ENCODE assay signal across 13 cellular contexts in genomic region chr2:26270363-26270762, GRCh38. TPM values are rescaled to one million over a fixed set of nuclear protein-coding genes. Genes with fewer than 3 reads are reported as not detected.
A peak's percentile ranks its signal among the peaks of the same experiment; 100 is the strongest.
DNase-seq lines count a peak whose midpoint lies in the region; ATAC-seq and TF ChIP-seq lines count a peak whose summit lies in the region.
"Had no signal": no experiment of that assay in that cellular context is flagged by ENCODE, and none has a peak within 500 bp of the region (broad histone marks: within the 10 kb centered on the region; RNA-seq: fewer than 3 reads in every experiment).

No MANE protein-coding gene starts in this region.

- peak overlapping the region; percentile 69 for H3K4me2 ChIP-seq in OCI-LY3 (ENCODE audit: low read length)

- H3K9me3 ChIP-seq in OCI-LY3 (ENCODE audit: insufficient read depth, low read length), result no peaks in the 10 kb centered on the region
- H3K9me3 ChIP-seq: adrenal gland, ovary had no signal

- TF ChIP-seq CTCF in activated CD8-positive, alpha-beta T cell treated with anti-CD3 and anti-CD28 coated beads for 36 hours (IDR thresholded peaks at IDR 0.05), result no peak
- TF ChIP-seq CTCF in OCI-LY3 (IDR thresholded peaks at IDR 0.05; ENCODE audit: low read depth, low read length), result no peak

- peaks cover 21% of the 10 kb centered on the region for H3K4me1 ChIP-seq in OCI-LY3 (ENCODE audit: low read length)

- peak overlapping the region; percentile 77 for H3K27ac Mint-ChIP-seq in activated CD8-positive, alpha-beta T cell treated with anti-CD3 and anti-CD28 coated beads for 36 hours
- no peak overlapping the region for H3K27ac Mint-ChIP-seq in activated CD8-positive, alpha-beta T cell treated with anti-CD3 and anti-CD28 coated beads, Interleukin-2, amount 10 ng/mL, durations not matched to agents 7 days and 5 days
- H3K27ac Mint-ChIP-seq in effector memory CD8-positive, alpha-beta T cell, result peak overlapping the region; percentile 1 to 5
- peak overlapping the region; percentile 2 for H3K27ac Mint-ChIP-seq in stimulated activated effector memory CD8-positive, alpha-beta T cell treated with anti-CD3 and anti-CD28 coated beads, Interleukin-12 subunit alpha, Interleukin-12 subunit beta, amount 100 ng/mL, for 72 hours

- H2AFZ ChIP-seq in OCI-LY3 (ENCODE audit: low read depth, low read length), result no peak overlapping the region

- DNase-seq in activated CD8-positive, alpha-beta T cell treated with anti-CD3 and anti-CD28 coated beads for 36 hours, result no peak
- DNase-seq in activated CD8-positive, alpha-beta T cell treated with anti-CD3 and anti-CD28 coated beads, Interleukin-2, amount 10 ng/mL, durations not matched to agents 7 days and 5 days, result no peak
- DNase-seq in effector memory CD8-positive, alpha-beta T cell, result no peak
- DNase-seq in stimulated activated effector memory CD8-positive, alpha-beta T cell treated with anti-CD3 and anti-CD28 coated beads, Interleukin-12 subunit alpha, Interleukin-12 subunit beta, amount 100 ng/mL, for 72 hours (ENCODE audit: low spot score in 2 of 2), result no peak
- no peak for DNase-seq in central memory CD4-positive, alpha-beta T cell
- DNase-seq in SIG-M5 treated with dmso at 0.1 percent for 504 hours (lab: John Stamatoyannopoulos, UW; ENCODE audit: unreplicated experiment) (no peak), hypothalamus (lab: John Stamatoyannopoulos, UW) (no peak)
- DNase-seq: adrenal gland, NCI-H1694 treated with DMSO at 0.1 percent for 48 hours, NCI-H510A, ovary, WERI-Rb-1 had no signal

- no peaks in the 10 kb centered on the region for H3K36me3 ChIP-seq in OCI-LY3 (replicated peaks; ENCODE audit: low read depth, low read length)
- H3K36me3 ChIP-seq: adrenal gland, ovary, WERI-Rb-1 had no signal

- no peak overlapping the region for H3K4me3 Mint-ChIP-seq in activated CD8-positive, alpha-beta T cell treated with anti-CD3 and anti-CD28 coated beads for 36 hours
- no peak overlapping the region for H3K4me3 Mint-ChIP-seq in activated CD8-positive, alpha-beta T cell treated with anti-CD3 and anti-CD28 coated beads, Interleukin-2, amount 10 ng/mL, durations not matched to agents 7 days and 5 days
- H3K4me3 Mint-ChIP-seq in effector memory CD8-positive, alpha-beta T cell, result no peak overlapping the region
- H3K4me3 Mint-ChIP-seq in stimulated activated effector memory CD8-positive, alpha-beta T cell treated with anti-CD3 and anti-CD28 coated beads, Interleukin-12 subunit alpha, Interleukin-12 subunit beta, amount 100 ng/mL, for 72 hours, result no peak overlapping the region

- peak; percentile 55 for ATAC-seq in activated CD8-positive, alpha-beta T cell treated with anti-CD3 and anti-CD28 coated beads for 36 hours
- ATAC-seq in activated CD8-positive, alpha-beta T cell treated with anti-CD3 and anti-CD28 coated beads, Interleukin-2, amount 10 ng/mL, durations not matched to agents 7 days and 5 days, result no peak
- no peak for ATAC-seq in effector memory CD8-positive, alpha-beta T cell (replicated peaks)
- ATAC-seq in stimulated activated effector memory CD8-positive, alpha-beta T cell treated with anti-CD3 and anti-CD28 coated beads, Interleukin-12 subunit alpha, Interleukin-12 subunit beta, amount 100 ng/mL, for 72 hours, result no peak

- no peaks in the 10 kb centered on the region for H3K27me3 Mint-ChIP-seq in activated CD8-positive, alpha-beta T cell treated with anti-CD3 and anti-CD28 coated beads for 36 hours
- no peaks in the 10 kb centered on the region for H3K27me3 Mint-ChIP-seq in activated CD8-positive, alpha-beta T cell treated with anti-CD3 and anti-CD28 coated beads, Interleukin-2, amount 10 ng/mL, durations not matched to agents 7 days and 5 days (ENCODE audit: low read depth)
- H3K27me3 Mint-ChIP-seq in effector memory CD8-positive, alpha-beta T cell, result no peaks in the 10 kb centered on the region

- intact Hi-C loops in activated CD8-positive, alpha-beta T cell treated with anti-CD3 and anti-CD28 coated beads for 36 hours (cut with micrococcal nuclease), result no loop called here

- H3K27me3 ChIP-seq in OCI-LY3 (ENCODE audit: low read depth, low read length), result no peaks in the 10 kb centered on the region
- H3K27me3 ChIP-seq: adrenal gland, ovary had no signal

- H4K20me1 ChIP-seq in OCI-LY3 (ENCODE audit: insufficient read depth, low read length), result peaks cover 7% of the 10 kb centered on the region; the same call in 1 of the 2 replicates

- peak overlapping the region; percentile 35 for H3K4me3 ChIP-seq in OCI-LY3 (ENCODE audit: low read length)
- H3K4me3 ChIP-seq: adrenal gland, ovary had no signal

- peak overlapping the region; percentile 39 for H3K27ac ChIP-seq in OCI-LY3 (ENCODE audit: low read length)
- H3K27ac ChIP-seq: ovary, WERI-Rb-1 had no signal

- H3K9me3 Mint-ChIP-seq in activated CD8-positive, alpha-beta T cell treated with anti-CD3 and anti-CD28 coated beads for 36 hours, result no peaks in the 10 kb centered on the region
- no peaks in the 10 kb centered on the region for H3K9me3 Mint-ChIP-seq in activated CD8-positive, alpha-beta T cell treated with anti-CD3 and anti-CD28 coated beads, Interleukin-2, amount 10 ng/mL, durations not matched to agents 7 days and 5 days (ENCODE audit: insufficient read depth)
- no peaks in the 10 kb centered on the region for H3K9me3 Mint-ChIP-seq in effector memory CD8-positive, alpha-beta T cell
- no peaks in the 10 kb centered on the region for H3K9me3 Mint-ChIP-seq in stimulated activated effector memory CD8-positive, alpha-beta T cell treated with anti-CD3 and anti-CD28 coated beads, Interleukin-12 subunit alpha, Interleukin-12 subunit beta, amount 100 ng/mL, for 72 hours

- no peak overlapping the region for H3K9ac ChIP-seq in OCI-LY3 (ENCODE audit: low read length)

- peaks cover 18% of the 10 kb centered on the region for H3K4me1 Mint-ChIP-seq in activated CD8-positive, alpha-beta T cell treated with anti-CD3 and anti-CD28 coated beads for 36 hours (ENCODE audit: low read depth)
- peaks cover 6% of the 10 kb centered on the region for H3K4me1 Mint-ChIP-seq in activated CD8-positive, alpha-beta T cell treated with anti-CD3 and anti-CD28 coated beads, Interleukin-2, amount 10 ng/mL, durations not matched to agents 7 days and 5 days (ENCODE audit: low read depth)
- peaks cover 0 to 4% of the 10 kb centered on the region in 2 donors for H3K4me1 Mint-ChIP-seq in effector memory CD8-positive, alpha-beta T cell (ENCODE audit: low read depth in 2 of 2)
- H3K4me1 Mint-ChIP-seq in stimulated activated effector memory CD8-positive, alpha-beta T cell treated with anti-CD3 and anti-CD28 coated beads, Interleukin-12 subunit alpha, Interleukin-12 subunit beta, amount 100 ng/mL, for 72 hours, result peaks cover 5% of the 10 kb centered on the region

- H3K79me2 ChIP-seq in OCI-LY3 (ENCODE audit: low read length), result no peaks in the 10 kb centered on the region

- H3K36me3 Mint-ChIP-seq in activated CD8-positive, alpha-beta T cell treated with anti-CD3 and anti-CD28 coated beads for 36 hours (ENCODE audit: low read depth), result peaks cover 7% of the 10 kb centered on the region
- peaks cover 15% of the 10 kb centered on the region for H3K36me3 Mint-ChIP-seq in activated CD8-positive, alpha-beta T cell treated with anti-CD3 and anti-CD28 coated beads, Interleukin-2, amount 10 ng/mL, durations not matched to agents 7 days and 5 days (ENCODE audit: low read depth)
- H3K36me3 Mint-ChIP-seq in effector memory CD8-positive, alpha-beta T cell (ENCODE audit: insufficient read depth), result peaks cover 43% of the 10 kb centered on the region
- peaks cover 63% of the 10 kb centered on the region for H3K36me3 Mint-ChIP-seq in stimulated activated effector memory CD8-positive, alpha-beta T cell treated with anti-CD3 and anti-CD28 coated beads, Interleukin-12 subunit alpha, Interleukin-12 subunit beta, amount 100 ng/mL, for 72 hours

- CTCF ChIA-PET in activated CD8-positive, alpha-beta T cell treated with anti-CD3 and anti-CD28 coated beads for 36 hours (lab: Charles Lee), result interaction anchor here (1.0 to 1.2 kb wide), 2 partner anchors 10 to 25 kb away, joined by 3 to 4 read pairs; no protein-coding TSS in a partner anchor
- CTCF ChIA-PET in activated CD8-positive, alpha-beta T cell treated with anti-CD3 and anti-CD28 coated beads, Interleukin-2, amount 10 ng/mL, durations not matched to agents 7 days and 5 days (lab: Charles Lee), result no interaction called here

- POLR2A ChIA-PET in activated CD8-positive, alpha-beta T cell treated with anti-CD3 and anti-CD28 coated beads for 36 hours (lab: Charles Lee), result no interaction called here
- POLR2A ChIA-PET in activated CD8-positive, alpha-beta T cell treated with anti-CD3 and anti-CD28 coated beads, Interleukin-2, amount 10 ng/mL, durations not matched to agents 7 days and 5 days (lab: Charles Lee), result no interaction called here

RNA-seq across cellular contexts. Expression of gene HADHB, which starts 25.6 kb away (rescaled TPM):
- total RNA-seq in activated CD8-positive, alpha-beta T cell treated with anti-CD3 and anti-CD28 coated beads for 36 hours, result 10 to 100 TPM; 58.8 TPM
- 10 to 100 TPM; 59.1 to 63.5 TPM for total RNA-seq in activated CD8-positive, alpha-beta T cell treated with anti-CD3 and anti-CD28 coated beads, Interleukin-2, amount 10 ng/mL, durations not matched to agents 7 days and 5 days

RNA-seq across cellular contexts. Expression of gene HADHA, which starts 25.9 kb away (rescaled TPM):
- 100 to 1,000 TPM; 118 to 120 TPM for total RNA-seq in activated CD8-positive, alpha-beta T cell treated with anti-CD3 and anti-CD28 coated beads for 36 hours
- total RNA-seq in activated CD8-positive, alpha-beta T cell treated with anti-CD3 and anti-CD28 coated beads, Interleukin-2, amount 10 ng/mL, durations not matched to agents 7 days and 5 days, result 100 to 1,000 TPM; 119 to 124 TPM
